In genomic region chr13:46404732-46405097, GRCh38 we compare ENCODE assay signal across 23 cellular contexts. TPM values are rescaled to one million over a fixed set of nuclear protein-coding genes. Genes with fewer than 3 reads are reported as not detected.
DNase-seq lines count a peak whose midpoint lies in the region; ATAC-seq and TF ChIP-seq lines count a peak whose summit lies in the region.
"Had no signal": no experiment of that assay in that cellular context is flagged by ENCODE, and none has a peak within 500 bp of the region (broad histone marks: within the 10 kb centered on the region; RNA-seq: fewer than 3 reads in every experiment).

No MANE protein-coding gene starts in this region.

- peak overlapping the region; percentile 99 for H3K27ac ChIP-seq in OCI-LY1 (ENCODE audit: low read depth, low read length, poor library complexity, severe bottlenecking)
- peak overlapping the region; percentile 71 to 92 for H3K27ac ChIP-seq in left lung
- H3K27ac ChIP-seq: Peyer's patch, uterus had no signal

- H3K27me3 ChIP-seq in OCI-LY1 (ENCODE audit: insufficient read depth, low read length) (no peaks in the 10 kb centered on the region), left lung (no peaks in the 10 kb centered on the region)
- H3K27me3 ChIP-seq: Peyer's patch, uterus had no signal

- peaks cover 19% of the 10 kb centered on the region for H3F3A ChIP-seq in OCI-LY1 (ENCODE audit: insufficient read depth, low read length)

- H3K4me1 ChIP-seq in OCI-LY1 (ENCODE audit: insufficient read depth, low read length, severe bottlenecking) (peaks cover 61% of the 10 kb centered on the region), left lung (peaks cover 0 to 49% of the 10 kb centered on the region in 2 donors)
- H3K4me1 ChIP-seq: Peyer's patch, uterus had no signal

- no peaks in the 10 kb centered on the region for H4K20me1 ChIP-seq in OCI-LY1 (ENCODE audit: insufficient read depth, low read length)

- H3K27me3 Mint-ChIP-seq in stimulated activated memory B cell treated with anti-CD40 and anti-IgM and Interleukin-4, amounts not matched to agents 10 μg/mL and 1 μg/mL and 100 μg/mL, for 72 hours: no peaks in the 10 kb centered on the region
- H3K27me3 Mint-ChIP-seq: activated naive CD8-positive, alpha-beta T cell treated with anti-CD3 and anti-CD28 coated beads for 36 hours had no signal

- H3K9me2 ChIP-seq in OCI-LY1 (ENCODE audit: low read depth, low read length): no peaks in the 10 kb centered on the region

- H3K36me3 Mint-ChIP-seq in stimulated activated memory B cell treated with anti-CD40 and anti-IgM and Interleukin-4, amounts not matched to agents 10 μg/mL and 1 μg/mL and 100 μg/mL, for 72 hours: no peaks in the 10 kb centered on the region
- H3K36me3 Mint-ChIP-seq: activated naive CD8-positive, alpha-beta T cell treated with anti-CD3 and anti-CD28 coated beads for 36 hours had no signal

- H3K4me3 ChIP-seq in OCI-LY1 (ENCODE audit: low read depth, low read length, poor library complexity, severe bottlenecking): no peak overlapping the region
- H3K4me3 ChIP-seq in left lung: no peak overlapping the region
- H3K4me3 ChIP-seq: heart left ventricle, Peyer's patch, skin epidermis, uterus had no signal

- H3K4me1 Mint-ChIP-seq in stimulated activated memory B cell treated with anti-CD40 and anti-IgM and Interleukin-4, amounts not matched to agents 10 μg/mL and 1 μg/mL and 100 μg/mL, for 72 hours: peaks cover 55% of the 10 kb centered on the region

- H3K9ac ChIP-seq in OCI-LY1 (ENCODE audit: low read length): no peak overlapping the region; the same call in 1 of the 2 replicates

- H3K9me3 Mint-ChIP-seq in stimulated activated memory B cell treated with anti-CD40 and anti-IgM and Interleukin-4, amounts not matched to agents 10 μg/mL and 1 μg/mL and 100 μg/mL, for 72 hours: peaks cover 3% of the 10 kb centered on the region
- H3K9me3 Mint-ChIP-seq: activated naive CD8-positive, alpha-beta T cell treated with anti-CD3 and anti-CD28 coated beads for 36 hours had no signal

- intact Hi-C loops in left lung (cut with DNase I): no loop called here

- peak; percentile 4 for ATAC-seq in left lung
- no peak for ATAC-seq in stimulated activated memory B cell treated with anti-CD40 and anti-IgM and Interleukin-4, amounts not matched to agents 10 μg/mL and 1 μg/mL and 100 μg/mL, for 72 hours

- TF ChIP-seq CTCF in OCI-LY1 (IDR thresholded peaks at IDR 0.05; ENCODE audit: low read length) (no peak), left lung (IDR thresholded peaks at IDR 0.05) (no peak)

- no peaks in the 10 kb centered on the region for H3K36me3 ChIP-seq in OCI-LY1 (ENCODE audit: insufficient read depth, low read length)
- H3K36me3 ChIP-seq in left lung: no peaks in the 10 kb centered on the region
- H3K36me3 ChIP-seq: heart left ventricle, Peyer's patch, uterus had no signal

- DNase-seq in SIG-M5 treated with dmso at 0.1 percent for 504 hours (lab: John Stamatoyannopoulos, UW; ENCODE audit: unreplicated experiment): peak; percentile 52
- no peak for DNase-seq in SIG-M5 (lab: John Stamatoyannopoulos, UW)
- DNase-seq in left lung: no peak
- no peak for DNase-seq in NCI-H2081 treated with DMSO at 0.1 percent for 48 hours (lab: John Stamatoyannopoulos, UW)
- DNase-seq in NCI-H2107 (lab: John Stamatoyannopoulos, UW): no peak
- DNase-seq in glomerular visceral epithelial cell (ENCODE audit: extremely low spot score): no peak
- DNase-seq: 8988T; activated CD4-positive, alpha-beta T cell treated with anti-CD3 and anti-CD28 coated beads for 36 hours; activated naive CD8-positive, alpha-beta T cell treated with anti-CD3 and anti-CD28 coated beads for 36 hours; C1 segment of cervical spinal cord; HCEC 1CT; heart left ventricle; IMR-90; NCI-H1105; NCI-H69; Peyer's patch; posterior cingulate gyrus; stimulated activated CD4-positive, alpha-beta T cell treated with anti-CD3 and anti-CD28 coated beads, Interleukin-4, amount 100 ng/mL, for 4 hours; SW 1271; uterus had no signal

- H3K9me3 ChIP-seq in OCI-LY1 (ENCODE audit: low read length) (peaks cover 6% of the 10 kb centered on the region; the same call in 1 of the 2 replicates), left lung (no peaks in the 10 kb centered on the region)
- H3K9me3 ChIP-seq: heart left ventricle, Peyer's patch, uterus had no signal

- H3K4me2 ChIP-seq in OCI-LY1 (ENCODE audit: low read length): peak overlapping the region; percentile 52; the same call in 1 of the 2 replicates

- no peaks in the 10 kb centered on the region for H3K79me2 ChIP-seq in OCI-LY1 (ENCODE audit: insufficient read depth, low read length)

- H2AFZ ChIP-seq in OCI-LY1 (ENCODE audit: low read length): peak overlapping the region; percentile 20; the same call in 1 of the 2 replicates

- H3K27ac Mint-ChIP-seq in stimulated activated memory B cell treated with anti-CD40 and anti-IgM and Interleukin-4, amounts not matched to agents 10 μg/mL and 1 μg/mL and 100 μg/mL, for 72 hours: peak overlapping the region; percentile 60
- H3K27ac Mint-ChIP-seq: activated CD4-positive, alpha-beta T cell treated with anti-CD3 and anti-CD28 coated beads for 36 hours; activated naive CD8-positive, alpha-beta T cell treated with anti-CD3 and anti-CD28 coated beads for 36 hours had no signal

- no peak overlapping the region for H3K4me3 Mint-ChIP-seq in stimulated activated memory B cell treated with anti-CD40 and anti-IgM and Interleukin-4, amounts not matched to agents 10 μg/mL and 1 μg/mL and 100 μg/mL, for 72 hours
- H3K4me3 Mint-ChIP-seq: activated CD4-positive, alpha-beta T cell treated with anti-CD3 and anti-CD28 coated beads for 36 hours; activated naive CD8-positive, alpha-beta T cell treated with anti-CD3 and anti-CD28 coated beads for 36 hours had no signal

RNA-seq across cellular contexts. Expression of gene RUBCNL, which starts 17.7 kb away (rescaled TPM):
- 1 to 10 TPM; 1.9 to 6.6 TPM for total RNA-seq in left lung
- total RNA-seq: IMR-90 had no signal
